Comparison of ENCODE assay signal across 10 cellular contexts in genomic region chr16:53511084-53511402, GRCh38. TPM values are rescaled to one million over a fixed set of nuclear protein-coding genes. Genes with fewer than 3 reads are reported as not detected.
DNase-seq lines count a peak whose midpoint lies in the region; ATAC-seq and TF ChIP-seq lines count a peak whose summit lies in the region.
"Had no signal": no experiment of that assay in that cellular context is flagged by ENCODE, and none has a peak within 500 bp of the region (broad histone marks: within the 10 kb centered on the region; RNA-seq: fewer than 3 reads in every experiment).

No MANE protein-coding gene starts in this region.

- no peaks in the 10 kb centered on the region for H4K20me1 ChIP-seq in neural progenitor cell (ENCODE audit: low read depth)

- H3K9ac ChIP-seq in neural progenitor cell = no peak overlapping the region

- H3K27me3 Mint-ChIP-seq in Caco-2 (ENCODE audit: insufficient read depth, unreplicated experiment) = no peaks in the 10 kb centered on the region
- H3K27me3 Mint-ChIP-seq in neural progenitor cell (ENCODE audit: insufficient read depth, low read depth) = peaks cover 8% of the 10 kb centered on the region
- H3K27me3 Mint-ChIP-seq: activated T-helper 17 cell treated with anti-CD3 and anti-CD28 coated beads, Interleukin-2, amount 50 U/mL, for 72 hours had no signal

- peak overlapping the region; percentile 87 for H3K27ac Mint-ChIP-seq in Caco-2 (ENCODE audit: unreplicated experiment)
- peak overlapping the region; percentile 33 for H3K27ac Mint-ChIP-seq in neural progenitor cell
- H3K27ac Mint-ChIP-seq: activated T-helper 17 cell treated with anti-CD3 and anti-CD28 coated beads, Interleukin-2, amount 50 U/mL, for 72 hours had no signal

- H3K4me3 Mint-ChIP-seq in Caco-2 (ENCODE audit: unreplicated experiment) = peak overlapping the region; percentile 25
- no peak overlapping the region for H3K4me3 Mint-ChIP-seq in neural progenitor cell

- intact Hi-C loops in Caco-2 (cut with micrococcal nuclease; ENCODE audit: unreplicated experiment) = loop anchor here (1.0 to 5.0 kb wide), 6 partner anchors 8 to 194 kb away; partner anchors contain the start of genes AKTIP and RBL2

- H3K4me1 ChIP-seq in Caco-2 (peaks cover 31% of the 10 kb centered on the region), neural progenitor cell (no peaks in the 10 kb centered on the region)

- H3K4me3 ChIP-seq in Caco-2 (ENCODE audit: low read depth, low read length) (no peak overlapping the region), neural progenitor cell (no peak overlapping the region)

- DNase-seq in Caco-2 = no peak
- no peak for DNase-seq in epithelial cell of prostate (ENCODE audit: low read depth, low spot score)
- no peak for DNase-seq in neural progenitor cell (ENCODE audit: low spot score)
- no peak for DNase-seq in T1000 (lab: John Stamatoyannopoulos, UW)
- DNase-seq in germinal center (ENCODE audit: low spot score) = no peak
- no peak for DNase-seq in NCI-H2107 treated with DMSO at 0.1 percent for 48 hours (lab: John Stamatoyannopoulos, UW; ENCODE audit: unreplicated experiment)
- DNase-seq: NCI-H1417 treated with DMSO at 0.1 percent for 48 hours had no signal

- H3F3A ChIP-seq in neural progenitor cell (ENCODE audit: low read depth) = no peaks in the 10 kb centered on the region

- H3K36me3 ChIP-seq in Caco-2 (ENCODE audit: control insufficient read depth, insufficient read depth, low read length) (no peaks in the 10 kb centered on the region), neural progenitor cell (no peaks in the 10 kb centered on the region)

- POLR2A ChIA-PET in Caco-2 (lab: Charles Lee) = interaction anchor here (2.1 kb wide), 1 partner anchor 9 kb away, joined by 10 read pairs; no protein-coding TSS in a partner anchor

- H3K9me3 Mint-ChIP-seq in Caco-2 (ENCODE audit: unreplicated experiment) = peaks cover 9% of the 10 kb centered on the region
- peaks cover 12% of the 10 kb centered on the region for H3K9me3 Mint-ChIP-seq in neural progenitor cell
- H3K9me3 Mint-ChIP-seq: activated T-helper 17 cell treated with anti-CD3 and anti-CD28 coated beads, Interleukin-2, amount 50 U/mL, for 72 hours had no signal

- no peaks in the 10 kb centered on the region for H3K36me3 Mint-ChIP-seq in Caco-2 (ENCODE audit: insufficient read depth, unreplicated experiment)
- H3K36me3 Mint-ChIP-seq in neural progenitor cell = no peaks in the 10 kb centered on the region

- CTCF ChIA-PET in Caco-2 (lab: Charles Lee) = interaction anchor here (1.0 to 2.1 kb wide), 6 partner anchors 8 to 99 kb away, joined by 3 to 9 read pairs (median 6); partner anchors contain the start of gene AKTIP

- no peak overlapping the region for H3K4me2 ChIP-seq in neural progenitor cell

- TF ChIP-seq CTCF in 22Rv1 (IDR thresholded peaks at IDR 0.05) (no peak), Caco-2 (IDR thresholded peaks at IDR 0.05; ENCODE audit: insufficient read depth in 1 of 2, low read depth in 1 of 2, low read length in 1 of 2, severe bottlenecking in 1 of 2, unreplicated experiment in 1 of 2) (no peak), neural progenitor cell (IDR thresholded peaks at IDR 0.05) (no peak)

- peak overlapping the region; percentile 93 for H2AFZ ChIP-seq in neural progenitor cell (replicated peaks)

- no peak for ATAC-seq in GM19035 (IDR thresholded peaks at IDR 0.05; ENCODE audit: unreplicated experiment)

- no peaks in the 10 kb centered on the region for H3K27me3 ChIP-seq in Caco-2 (replicated peaks; ENCODE audit: control insufficient read depth, insufficient read depth, low read length)
- no peaks in the 10 kb centered on the region for H3K27me3 ChIP-seq in neural progenitor cell

- peak overlapping the region; percentile 61 for H3K27ac ChIP-seq in 22Rv1
- H3K27ac ChIP-seq in epithelial cell of prostate = peak overlapping the region; percentile 17
- no peak overlapping the region for H3K27ac ChIP-seq in neural progenitor cell

- H3K9me3 ChIP-seq in Caco-2 = peaks cover 26% of the 10 kb centered on the region
- H3K9me3 ChIP-seq in neural progenitor cell (ENCODE audit: low read depth) = no peaks in the 10 kb centered on the region

- H3K4me1 Mint-ChIP-seq in Caco-2 (ENCODE audit: low read depth, unreplicated experiment) = peaks cover 23% of the 10 kb centered on the region
- H3K4me1 Mint-ChIP-seq in neural progenitor cell = peaks cover 10% of the 10 kb centered on the region

- H3K79me2 ChIP-seq in neural progenitor cell (ENCODE audit: low read depth) = no peaks in the 10 kb centered on the region

- BruUV-seq in Caco-2 (replicated peaks; lab: Mats Ljungman, UMichigan) = no TSS peak

RNA-seq across cellular contexts. Expression of gene AKTIP, which starts 8.0 kb away (rescaled TPM):
- 102 and 127 TPM in 2 replicates for total RNA-seq in Caco-2 (2022)
- 21.4 and 24.0 TPM in 2 replicates for total RNA-seq in neural progenitor cell (ENCODE audit: low replicate concordance)
